18 cellular contexts compared by ENCODE assay signal in the genomic region with DNA sequence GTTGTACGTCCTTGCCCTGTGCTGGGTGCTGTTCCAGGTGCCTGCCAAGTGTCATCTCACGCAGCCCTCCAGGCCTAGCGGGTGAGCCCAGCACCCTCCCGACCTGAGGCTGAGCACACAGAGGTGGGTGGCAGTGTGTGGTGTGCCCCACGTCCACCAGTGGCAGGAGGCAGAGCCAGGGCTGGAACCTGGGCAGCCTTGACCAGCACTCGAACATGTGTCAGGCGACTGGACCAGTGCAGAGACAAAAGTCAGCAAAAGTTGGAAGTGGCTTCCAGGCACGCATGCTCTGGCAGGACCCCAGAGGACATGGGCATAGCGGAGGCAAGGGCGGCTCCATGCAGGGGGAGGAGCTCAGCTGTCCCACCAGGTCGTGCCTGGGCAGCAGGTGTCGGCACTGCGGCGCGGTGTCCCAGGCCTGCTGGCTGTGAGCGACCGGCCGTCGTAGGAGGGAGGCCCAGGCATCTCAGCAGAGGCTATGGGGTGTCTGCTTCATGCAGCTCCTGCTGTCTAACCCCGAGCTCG.
"Had no signal": no experiment of that assay in that cellular context is flagged by ENCODE, and none has a peak within 500 bp of the region (broad histone marks: within the 10 kb centered on the region; RNA-seq: fewer than 3 reads in every experiment).

No MANE protein-coding gene starts in this region.

- FAIRE-seq: endometrium, frontal cortex, small intestine had no signal

- H3K36me3 ChIP-seq: heart left ventricle, ovary, suprapubic skin, thyroid gland, uterus had no signal

- DNase-seq: effector memory CD4-positive, alpha-beta T cell; hippocampal formation; kidney glomerular epithelial cell; mammary epithelial cell; natural killer cell; nucleus accumbens; ovary; right cardiac atrium; small intestine; stimulated activated CD4-positive, alpha-beta T cell treated with anti-CD3 and anti-CD28 coated beads, Interleukin-2, amount 100 ng/mL, for 48 hours; stimulated activated naive CD8-positive, alpha-beta T cell treated with anti-CD3 and anti-CD28 coated beads, Interleukin-15, Interleukin-2, amounts not matched to agents 100 U/mL and 50 U/mL, for 24 hours; thyroid gland; uterus had no signal

- H3K9me3 ChIP-seq: heart left ventricle, ovary, suprapubic skin, thyroid gland, uterus had no signal

- H3K4me1 ChIP-seq: suprapubic skin, thyroid gland, uterus had no signal

- H3K4me3 ChIP-seq: heart left ventricle, ovary, suprapubic skin, thyroid gland, uterus had no signal

- H3K27ac ChIP-seq: heart left ventricle, ovary, suprapubic skin, thyroid gland, uterus had no signal

- ATAC-seq: esophagus mucosa; heart left ventricle; natural killer cell; right cardiac atrium; stimulated activated naive CD8-positive, alpha-beta T cell treated with anti-CD3 and anti-CD28 coated beads, Interleukin-15, Interleukin-2, amounts not matched to agents 100 U/mL and 50 U/mL, for 24 hours had no signal
